Comparison of ENCODE assay signal across 7 cellular contexts in the genomic region with DNA sequence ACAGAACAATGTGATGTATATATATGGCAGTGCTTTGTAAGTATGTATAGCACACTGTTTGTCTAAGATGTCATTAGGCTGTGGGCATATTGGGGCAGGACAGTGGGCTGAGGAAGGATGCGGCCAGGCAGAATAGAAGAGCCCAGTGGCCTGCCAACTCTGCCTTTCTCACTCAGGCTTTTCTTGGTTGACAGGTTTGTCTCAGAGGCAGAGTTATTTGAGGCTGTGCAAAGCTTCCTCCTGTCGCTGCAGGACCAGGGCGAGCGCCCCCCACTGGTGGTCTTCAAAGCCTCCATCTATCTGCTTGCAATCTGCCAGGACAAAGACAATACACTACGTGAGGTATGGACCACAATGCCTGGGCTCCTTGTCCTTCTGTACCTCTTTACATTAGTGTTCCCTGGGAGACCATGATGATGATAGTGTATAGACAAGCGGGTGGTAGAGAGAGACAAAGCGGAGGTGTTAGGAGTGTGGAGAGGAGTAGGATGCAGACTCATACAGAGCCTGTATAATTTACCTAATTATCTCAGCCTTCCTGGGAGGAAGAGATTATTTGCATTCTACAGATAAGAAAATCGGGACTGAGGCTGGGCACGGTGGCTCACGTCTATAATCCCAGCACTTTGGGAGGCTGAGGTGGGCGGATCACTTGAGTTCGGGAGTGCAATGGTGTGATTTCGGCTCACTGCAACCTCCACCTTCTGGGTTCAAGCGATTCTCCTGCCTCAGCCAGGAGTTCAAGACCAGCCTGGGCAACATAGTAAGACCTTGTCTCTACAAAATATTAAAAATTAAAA. TPM values are rescaled to one million over a fixed set of nuclear protein-coding genes. Genes with fewer than 3 reads are reported as not detected.
DNase-seq lines count a peak whose midpoint lies in the region; ATAC-seq and TF ChIP-seq lines count a peak whose summit lies in the region.

No MANE protein-coding gene starts in this region.

- no peak for TF ChIP-seq POLR2A in vagina (IDR thresholded peaks at IDR 0.05)

- TF ChIP-seq CTCF in GM12865 (IDR thresholded peaks at IDR 0.05; ENCODE audit: insufficient read depth, low read depth, low read length, missing control alignments) (peak; percentile 76), vagina (IDR thresholded peaks at IDR 0.05) (no peak)

- no peaks in the 10 kb centered on the region for H3K36me3 Mint-ChIP-seq in activated T-cell treated with anti-CD3 and anti-CD28 coated beads, Interleukin-2, amount 50 U/mL, for 24 hours (ENCODE audit: low read depth)

- no peak overlapping the region for H3K27ac Mint-ChIP-seq in activated T-cell treated with anti-CD3 and anti-CD28 coated beads, Interleukin-2, amount 50 U/mL, for 24 hours

- H3K27me3 Mint-ChIP-seq in activated T-cell treated with anti-CD3 and anti-CD28 coated beads, Interleukin-2, amount 50 U/mL, for 24 hours, result no peaks in the 10 kb centered on the region

- H3K9me3 ChIP-seq in vagina, result no peaks in the 10 kb centered on the region

- DNase-seq in GM12865 (ENCODE audit: low read depth), result peak; percentile 84
- DNase-seq in NCI-H146 (lab: John Stamatoyannopoulos, UW), result peak; percentile 98
- DNase-seq in activated T-cell treated with anti-CD3 and anti-CD28 coated beads, Interleukin-2, amount 50 U/mL, for 24 hours, result peak; percentile 48
- DNase-seq in islet precursor cell, result peak; percentile 85
- no peak for DNase-seq in vagina (ENCODE audit: extremely low spot score in 2 of 2)
- DNase-seq in NCI-H1092 treated with DMSO at 0.1 percent for 48 hours (lab: John Stamatoyannopoulos, UW), result no peak

- H3K36me3 ChIP-seq in vagina, result no peaks in the 10 kb centered on the region

- intact Hi-C loops in vagina (cut with DNase I), result no loop called here

- H3K4me3 ChIP-seq in GM12865 (ENCODE audit: low read depth, low read length), result no peak overlapping the region
- no peak overlapping the region for H3K4me3 ChIP-seq in vagina

- no peaks in the 10 kb centered on the region for H3K27me3 ChIP-seq in vagina

- peaks cover 5% of the 10 kb centered on the region for H3K4me1 Mint-ChIP-seq in activated T-cell treated with anti-CD3 and anti-CD28 coated beads, Interleukin-2, amount 50 U/mL, for 24 hours (ENCODE audit: low read depth)

- no peaks in the 10 kb centered on the region for H3K9me3 Mint-ChIP-seq in activated T-cell treated with anti-CD3 and anti-CD28 coated beads, Interleukin-2, amount 50 U/mL, for 24 hours

- H3K4me3 Mint-ChIP-seq in activated T-cell treated with anti-CD3 and anti-CD28 coated beads, Interleukin-2, amount 50 U/mL, for 24 hours, result no peak overlapping the region

- H3K27ac ChIP-seq in vagina, result no peak overlapping the region

- no peaks in the 10 kb centered on the region for H3K4me1 ChIP-seq in vagina

- ATAC-seq in HG03354 (IDR thresholded peaks at IDR 0.05; ENCODE audit: poor library complexity, severe bottlenecking, unreplicated experiment), result no peak

RNA-seq across cellular contexts. Expression of a gene that starts 37.3 kb away (rescaled TPM):
- total RNA-seq in vagina, result 8.8 TPM

Comparison
In these comparisons a context has a peak if more than half of its experiments do, and no peak if none do; other contexts are left out.
1. DNase-seq: peak in GM12865 (single experiment), NCI-H146 (single experiment), activated T-cell treated with anti-CD3 and anti-CD28 coated beads, Interleukin-2, amount 50 U/mL, for 24 hours (single experiment) and islet precursor cell (single experiment); none in vagina (0 of 2) and NCI-H1092 treated with DMSO at 0.1 percent for 48 hours (single experiment).